Comparison of ENCODE assay signal across 1 cellular context in genomic region chr21:31908106-31909031, GRCh38.
TF ChIP-seq lines count a peak whose summit lies in the region.

No MANE protein-coding gene starts in this region.

TF ChIP-seq in H1, 55 proteins besides CTCF, POLR2A, EP300 and RAD21 (continued from another document):
- TF ChIP-seq RFX5 (IDR thresholded peaks at IDR 0.05; ENCODE audit: borderline replicate concordance, low read depth, low read length): no peak
- TF ChIP-seq ASH2L (IDR thresholded peaks at IDR 0.05; ENCODE audit: low read length): peak; percentile 83
- 0 out of 2 replicates have a peak, but pooled peaks have one; percentile 50 for TF ChIP-seq MAX (IDR thresholded peaks at IDR 0.05)
- peak; percentile 33; the same call in 1 of the 2 replicates for TF ChIP-seq POLR2AphosphoS5 (IDR thresholded peaks at IDR 0.05; ENCODE audit: low read depth, low read length)
- TF ChIP-seq SIX5 (IDR thresholded peaks at IDR 0.05; ENCODE audit: low read depth, low read length): no peak
- 0 out of 2 replicates have a peak, but pooled peaks have one; percentile 15 for TF ChIP-seq YY1 (IDR thresholded peaks at IDR 0.05; ENCODE audit: low read depth, low read length)
- TF ChIP-seq RBBP5 (IDR thresholded peaks at IDR 0.05; ENCODE audit: borderline replicate concordance, low read depth, low read length): peak; percentile 86
